ENCODE assay signal across 9 cellular contexts in genomic region chr3:179068779-179069530, GRCh38. TPM values are rescaled to one million over a fixed set of nuclear protein-coding genes. Genes with fewer than 3 reads are reported as not detected.
DNase-seq lines count a peak whose midpoint lies in the region; ATAC-seq and TF ChIP-seq lines count a peak whose summit lies in the region.
"Had no signal": no experiment of that assay in that cellular context is flagged by ENCODE, and none has a peak within 500 bp of the region (broad histone marks: within the 10 kb centered on the region; RNA-seq: fewer than 3 reads in every experiment).

No MANE protein-coding gene starts in this region.

- 85 to 94% (median 89%) methylated on average over 5 of the region's 5 CpGs for WGBS in adrenal gland, 4 donors

- no peaks in the 10 kb centered on the region for H3K9me3 Mint-ChIP-seq in CD4-positive, CD25-positive, alpha-beta regulatory T cell

- H3K4me2 ChIP-seq in SU-DHL-6 (ENCODE audit: low read depth, low read length, poor library complexity, severe bottlenecking) (peak overlapping the region; percentile 88), skeletal muscle satellite cell (ENCODE audit: low read length) (peak overlapping the region; percentile 96)

- TF ChIP-seq CTCF in HFF-Myc (IDR thresholded peaks at IDR 0.05; ENCODE audit: low read depth, low read length, missing control alignments) (peak; percentile 48), SU-DHL-6 (IDR thresholded peaks at IDR 0.05; ENCODE audit: insufficient read depth, low read length, poor library complexity, severe bottlenecking) (peak; percentile 40), adrenal gland (IDR thresholded peaks at IDR 0.05) (no peak)

- no peak overlapping the region for H3K27ac ChIP-seq in CD4-positive, CD25-positive, alpha-beta regulatory T cell (ENCODE audit: insufficient read depth, low read length, poor library complexity, severe bottlenecking)
- H3K27ac ChIP-seq in SU-DHL-6 (ENCODE audit: low read depth, low read length), result peak overlapping the region; percentile 52
- H3K27ac ChIP-seq in adrenal gland, result no peak overlapping the region

- intact Hi-C loops in adrenal gland (cut with DNase I) (no loop called here), left cardiac atrium (cut with DNase I) (no loop called here)

- H3K36me3 ChIP-seq in CD4-positive, CD25-positive, alpha-beta regulatory T cell (ENCODE audit: control insufficient read depth, insufficient read depth, low read length), result peaks cover 25% of the 10 kb centered on the region
- H3K36me3 ChIP-seq in SU-DHL-6 (ENCODE audit: low read length) (no peaks in the 10 kb centered on the region), skeletal muscle satellite cell (ENCODE audit: insufficient read depth, low read length) (peaks cover 37% of the 10 kb centered on the region), adrenal gland (replicated peaks in 1 of 2) (no peaks in the 10 kb centered on the region)

- no peak for TF ChIP-seq POLR2A in adrenal gland (IDR thresholded peaks at IDR 0.05)

- H4K20me1 ChIP-seq in SU-DHL-6 (ENCODE audit: low read depth, low read length), result no peaks in the 10 kb centered on the region

- peak overlapping the region in 3 of 4 donors; percentile 26 to 76 (median 44) for H3K4me3 Mint-ChIP-seq in CD4-positive, CD25-positive, alpha-beta regulatory T cell

- H3K9ac ChIP-seq in SU-DHL-6 (ENCODE audit: low read length), result peak overlapping the region; percentile 77; the same call in 1 of the 2 replicates
- peak overlapping the region; percentile 90 for H3K9ac ChIP-seq in skeletal muscle satellite cell (ENCODE audit: low read depth, low read length)

- H3F3A ChIP-seq in SU-DHL-6 (ENCODE audit: insufficient read depth), result 0 out of 2 replicates have a peak, but pooled peaks cover 12% of the 10 kb centered on the region

- no peaks in the 10 kb centered on the region for H3K27me3 Mint-ChIP-seq in CD4-positive, CD25-positive, alpha-beta regulatory T cell

- peaks cover 30% of the 10 kb centered on the region for H3K4me1 ChIP-seq in CD4-positive, CD25-positive, alpha-beta regulatory T cell (ENCODE audit: control insufficient read depth, insufficient read depth, low read length, poor library complexity, severe bottlenecking)
- H3K4me1 ChIP-seq in skeletal muscle satellite cell (ENCODE audit: control insufficient read depth, insufficient read depth, low read length), result peaks cover 23% of the 10 kb centered on the region
- H3K4me1 ChIP-seq in adrenal gland (replicated peaks in 1 of 2), result peaks cover 10 to 19% of the 10 kb centered on the region in 2 donors

- H3K27ac Mint-ChIP-seq in CD4-positive, CD25-positive, alpha-beta regulatory T cell, result peak overlapping the region; percentile 4 to 86 (median 43)

- no peaks in the 10 kb centered on the region for H3K27me3 ChIP-seq in CD4-positive, CD25-positive, alpha-beta regulatory T cell (ENCODE audit: control insufficient read depth, insufficient read depth, low read length)
- H3K27me3 ChIP-seq in SU-DHL-6 (ENCODE audit: low read length) (no peaks in the 10 kb centered on the region), skeletal muscle satellite cell (ENCODE audit: control insufficient read depth, insufficient read depth, low read length) (no peaks in the 10 kb centered on the region), adrenal gland (no peaks in the 10 kb centered on the region)

- DNase-seq in CD4-positive, CD25-positive, alpha-beta regulatory T cell, result peak; percentile 27 to 52 (median 36)
- no peak for DNase-seq in HFF-Myc (ENCODE audit: extremely low read depth, low read depth)
- DNase-seq in effector CD4-positive, alpha-beta T cell, result peak; percentile 21
- no peak for DNase-seq in GF-D8 (lab: John Stamatoyannopoulos, UW)
- DNase-seq in adrenal gland, result no peak
- DNase-seq in left cardiac atrium, result no peak

- H3K79me2 ChIP-seq in SU-DHL-6 (ENCODE audit: insufficient read depth, low read length), result peaks cover 9% of the 10 kb centered on the region

- no peak for ATAC-seq in CD4-positive, CD25-positive, alpha-beta regulatory T cell (ENCODE audit: low read depth in 2 of 2)
- ATAC-seq in left cardiac atrium, result no peak
- ATAC-seq: left colon had no signal

- peaks cover 24% of the 10 kb centered on the region for H3K36me3 Mint-ChIP-seq in CD4-positive, CD25-positive, alpha-beta regulatory T cell

- no peak overlapping the region for H3K4me3 ChIP-seq in CD4-positive, CD25-positive, alpha-beta regulatory T cell (ENCODE audit: low read depth, low read length)
- peak overlapping the region; percentile 96 for H3K4me3 ChIP-seq in HFF-Myc (replicated peaks; ENCODE audit: low read depth, low read length)
- H3K4me3 ChIP-seq in SU-DHL-6 (ENCODE audit: insufficient read depth, low read length, poor library complexity, severe bottlenecking), result no peak overlapping the region
- peak overlapping the region; percentile 91 for H3K4me3 ChIP-seq in skeletal muscle satellite cell (ENCODE audit: low read length)
- H3K4me3 ChIP-seq in adrenal gland, result no peak overlapping the region

- peaks cover 25 to 57% (median 44%) of the 10 kb centered on the region in 4 donors for H3K4me1 Mint-ChIP-seq in CD4-positive, CD25-positive, alpha-beta regulatory T cell

- H3K9me3 ChIP-seq in CD4-positive, CD25-positive, alpha-beta regulatory T cell (ENCODE audit: control insufficient read depth in 2 of 2, low read length in 2 of 2), result no peaks in the 10 kb centered on the region
- no peaks in the 10 kb centered on the region for H3K9me3 ChIP-seq in SU-DHL-6 (ENCODE audit: insufficient read depth, low read length)
- no peaks in the 10 kb centered on the region for H3K9me3 ChIP-seq in skeletal muscle satellite cell (replicated peaks; ENCODE audit: low read length)
- no peaks in the 10 kb centered on the region for H3K9me3 ChIP-seq in adrenal gland (replicated peaks in 1 of 3)

- H2AFZ ChIP-seq in SU-DHL-6 (ENCODE audit: low read depth, low read length, severe bottlenecking), result no peak overlapping the region

- no peaks in the 10 kb centered on the region for H3K9me2 ChIP-seq in SU-DHL-6 (replicated peaks; ENCODE audit: insufficient read depth, low read length)

RNA-seq across cellular contexts. Expression of gene ZMAT3, which starts 2.7 kb away (rescaled TPM):
- total RNA-seq in CD4-positive, CD25-positive, alpha-beta regulatory T cell, result 18.1 TPM
- polyA plus RNA-seq in CD4-positive, CD25-positive, alpha-beta regulatory T cell, result 10 to 100 TPM; 10.1 to 17.6 (median 14.2) TPM
- 13.8 and 20.5 TPM in 2 replicates for total RNA-seq in skeletal muscle satellite cell (2012; rRNA removed)
- 10 to 100 TPM; 13.4 to 30.0 (median 19.9) TPM for total RNA-seq in adrenal gland
- 1 to 10 TPM; 1.8 to 8.5 (median 4.0) TPM for polyA plus RNA-seq in adrenal gland
- total RNA-seq in left cardiac atrium, result 10 to 100 TPM; 13.9 to 17.1 TPM

Comparison
In these comparisons a context has a peak if more than half of its experiments do, and no peak if none do; other contexts are left out.
1. DNase-seq: peak in CD4-positive, CD25-positive, alpha-beta regulatory T cell (3 of 3) and effector CD4-positive, alpha-beta T cell (single experiment); none in HFF-Myc (single experiment), GF-D8 (single experiment), adrenal gland (0 of 7) and left cardiac atrium (single experiment).
2. H3K4me3 ChIP-seq: peak in HFF-Myc (single experiment) and skeletal muscle satellite cell (single experiment); none in CD4-positive, CD25-positive, alpha-beta regulatory T cell (single experiment), SU-DHL-6 (single experiment) and adrenal gland (0 of 4).
3. CTCF ChIP-seq: peak in HFF-Myc (single experiment) and SU-DHL-6 (single experiment); none in adrenal gland (0 of 6).